Comparison of ENCODE assay signal across 24 cellular contexts in genomic region chr13:111402441-111402840, GRCh38.
"Had no signal": no experiment of that assay in that cellular context is flagged by ENCODE, and none has a peak within 500 bp of the region (broad histone marks: within the 10 kb centered on the region; RNA-seq: fewer than 3 reads in every experiment).

No MANE protein-coding gene starts in this region.

- DNase-seq: activated CD4-positive, alpha-beta memory T cell treated with anti-CD3 and anti-CD28 coated beads, Interleukin-2, amount 10 ng/mL, durations not matched to agents 7 days and 5 days; activated CD4-positive, alpha-beta T cell treated with anti-CD3 and anti-CD28 coated beads for 1 hour; activated CD4-positive, alpha-beta T cell treated with anti-CD3 and anti-CD28 coated beads for 4 hours; activated CD4-positive, alpha-beta T cell treated with anti-CD3 and anti-CD28 coated beads, Interleukin-2, amount 10 ng/mL, durations not matched to agents 7 days and 5 days; activated CD4-positive, alpha-beta T cell treated with anti-CD3 and anti-CD28 coated beads, Interleukin-2, amount 50 U/mL, for 4 hours; activated CD8-positive, alpha-beta memory T cell treated with anti-CD3 and anti-CD28 coated beads, Interleukin-2, amount 50 U/mL, for 48 hours; activated naive CD4-positive, alpha-beta T cell treated with anti-CD3 and anti-CD28 coated beads, Interleukin-2, amount 50 U/mL, for 16 hours; activated T-cell treated with anti-CD3 and anti-CD28 coated beads for 4 hours; activated T-cell treated with anti-CD3 and anti-CD28 coated beads, Interleukin-2, amount 50 U/mL, for 24 hours; activated T-cell treated with anti-CD3 and anti-CD28 coated beads, Interleukin-2, amount 50 U/mL, for 72 hours; amniotic stem cell; anterior cingulate cortex; brain microvascular endothelial cell; caudate nucleus; cortex of kidney; dermis blood vessel endothelial cell; effector CD8-positive, alpha-beta T cell; esophagus squamous epithelium; foreskin melanocyte; T-helper 2 cell had no signal

- H3K27me3 ChIP-seq: brain microvascular endothelial cell had no signal

- H3K9me3 ChIP-seq: esophagus squamous epithelium, gastroesophageal sphincter had no signal

- H3K4me1 ChIP-seq: esophagus squamous epithelium, gastroesophageal sphincter had no signal

- ATAC-seq: activated T-cell treated with anti-CD3 and anti-CD28 coated beads, Interleukin-2, amount 50 U/mL, for 72 hours; gastroesophageal sphincter; WTC11 had no signal

- H3K27ac ChIP-seq: brain microvascular endothelial cell, epithelial cell of prostate, esophagus squamous epithelium, gastroesophageal sphincter, VCaP had no signal

- H3K4me3 ChIP-seq: esophagus squamous epithelium, gastroesophageal sphincter had no signal

- H3K36me3 ChIP-seq: brain microvascular endothelial cell, esophagus squamous epithelium, gastroesophageal sphincter had no signal
